ENCODE assay signal across 9 cellular contexts in genomic region chr18:54127759-54128378, GRCh38.
A peak's percentile ranks its signal among the peaks of the same experiment; 100 is the strongest.
DNase-seq lines count a peak whose midpoint lies in the region; ATAC-seq and TF ChIP-seq lines count a peak whose summit lies in the region.
"Had no signal": no experiment of that assay in that cellular context is flagged by ENCODE, and none has a peak within 500 bp of the region (broad histone marks: within the 10 kb centered on the region; RNA-seq: fewer than 3 reads in every experiment).

No MANE protein-coding gene starts in this region.

- TF ChIP-seq POLR2A in transverse colon (IDR thresholded peaks at IDR 0.05): no peak

- in situ Hi-C loops in transverse colon (cut with MboI; ENCODE audit: low pct_ligation_motif_present in 1 of 4, low pct_unique_long_range_greater_than_20kb in 1 of 4, low sequenced_read_pairs in 3 of 4): loop anchor here in 2 of 4 donors (10.0 kb wide), 1 partner anchor 433 kb away; no protein-coding TSS in a partner anchor

- H3K36me3 Mint-ChIP-seq in activated CD4-positive, alpha-beta memory T cell treated with anti-CD3 and anti-CD28 coated beads for 36 hours: no peaks in the 10 kb centered on the region
- H3K36me3 Mint-ChIP-seq: natural killer cell treated with Interleukin-12 subunit alpha and Interleukin-12 subunit beta and Interleukin-15 and Interleukin-18, amount 100 ng/mL, for 72 hours had no signal

- DNase-seq in BE2C: peak; percentile 30
- DNase-seq in NCI-H1694 (lab: John Stamatoyannopoulos, UW): peak; percentile 30
- peak; percentile 47 for DNase-seq in activated CD4-positive, alpha-beta memory T cell treated with anti-CD3 and anti-CD28 coated beads for 36 hours
- DNase-seq in iPS DF 4.7 (ENCODE audit: extremely low read depth, low spot score): peak; percentile 60
- DNase-seq in transverse colon: no peak
- no peak for DNase-seq in middle frontal gyrus (ENCODE audit: extremely low spot score, low spot score)

- H3K27ac Mint-ChIP-seq in activated CD4-positive, alpha-beta memory T cell treated with anti-CD3 and anti-CD28 coated beads for 36 hours: no peak overlapping the region

- POLR2A ChIA-PET in activated CD4-positive, alpha-beta memory T cell treated with anti-CD3 and anti-CD28 coated beads for 36 hours (lab: Charles Lee): interaction anchor here (1.0 kb wide), 1 partner anchor 20 kb away, joined by 3 read pairs; no protein-coding TSS in a partner anchor

- H3K27ac ChIP-seq in transverse colon: no peak overlapping the region

- CTCF ChIA-PET in activated CD4-positive, alpha-beta memory T cell treated with anti-CD3 and anti-CD28 coated beads for 36 hours (lab: Charles Lee): interaction anchor here (0.7 to 3.2 kb wide), 6 partner anchors 8 to 558 kb away, joined by 3 to 38 read pairs (median 5); no protein-coding TSS in a partner anchor

- TF ChIP-seq CTCF in BE2C (IDR thresholded peaks at IDR 0.05; ENCODE audit: low read depth, low read length) (peak; percentile 58), transverse colon (IDR thresholded peaks at IDR 0.05) (peak in 3 of 5 experiments; percentile 22 to 32 (median 31))

- H3K27me3 ChIP-seq in BE2C: no peaks in the 10 kb centered on the region
- H3K27me3 ChIP-seq in transverse colon: no peaks in the 10 kb centered on the region

- intact Hi-C loops in activated CD4-positive, alpha-beta memory T cell treated with anti-CD3 and anti-CD28 coated beads for 36 hours (cut with micrococcal nuclease): no loop called here
- intact Hi-C loops in transverse colon (cut with DNase I; ENCODE audit: low total_unique reads): no loop called here

- H3K4me3 Mint-ChIP-seq in activated CD4-positive, alpha-beta memory T cell treated with anti-CD3 and anti-CD28 coated beads for 36 hours: no peak overlapping the region
- H3K4me3 Mint-ChIP-seq: natural killer cell treated with Interleukin-12 subunit alpha and Interleukin-12 subunit beta and Interleukin-15 and Interleukin-18, amount 100 ng/mL, for 72 hours had no signal

- H3K36me3 ChIP-seq in BE2C (no peaks in the 10 kb centered on the region), transverse colon (no peaks in the 10 kb centered on the region)

- ATAC-seq in GM18511 (IDR thresholded peaks at IDR 0.05; ENCODE audit: unreplicated experiment): peak; percentile 73
- peak; percentile 46 for ATAC-seq in HG02938 (IDR thresholded peaks at IDR 0.05; ENCODE audit: unreplicated experiment)

- H3K27me3 Mint-ChIP-seq in activated CD4-positive, alpha-beta memory T cell treated with anti-CD3 and anti-CD28 coated beads for 36 hours: no peaks in the 10 kb centered on the region
- H3K27me3 Mint-ChIP-seq: natural killer cell treated with Interleukin-12 subunit alpha and Interleukin-12 subunit beta and Interleukin-15 and Interleukin-18, amount 100 ng/mL, for 72 hours had no signal

- peaks cover 15% of the 10 kb centered on the region for H3K4me1 Mint-ChIP-seq in activated CD4-positive, alpha-beta memory T cell treated with anti-CD3 and anti-CD28 coated beads for 36 hours (ENCODE audit: low read depth)

- no peaks in the 10 kb centered on the region for H3K9me3 Mint-ChIP-seq in activated CD4-positive, alpha-beta memory T cell treated with anti-CD3 and anti-CD28 coated beads for 36 hours
- H3K9me3 Mint-ChIP-seq: natural killer cell treated with Interleukin-12 subunit alpha and Interleukin-12 subunit beta and Interleukin-15 and Interleukin-18, amount 100 ng/mL, for 72 hours had no signal

- H3K9me3 ChIP-seq in BE2C: no peaks in the 10 kb centered on the region
- no peaks in the 10 kb centered on the region for H3K9me3 ChIP-seq in transverse colon

- WGBS in transverse colon (ENCODE audit: low coverage in 1 of 2), 2 donors: 72 to 75% methylated on average over 8 to 9 of the region's 9 CpGs

- no peak for TF ChIP-seq EP300 in transverse colon (IDR thresholded peaks at IDR 0.05; ENCODE audit: low read depth)

- no peaks in the 10 kb centered on the region for H3K4me1 ChIP-seq in BE2C
- no peaks in the 10 kb centered on the region for H3K4me1 ChIP-seq in transverse colon

- H3K4me3 ChIP-seq in BE2C (ENCODE audit: low read depth, low read length) (no peak overlapping the region), transverse colon (no peak overlapping the region)

Comparison
In these comparisons a context has a peak if more than half of its experiments do, and no peak if none do; other contexts are left out.
1. DNase-seq: peak in BE2C (single experiment), NCI-H1694 (single experiment), activated CD4-positive, alpha-beta memory T cell treated with anti-CD3 and anti-CD28 coated beads for 36 hours (single experiment) and iPS DF 4.7 (single experiment); none in transverse colon (single experiment) and middle frontal gyrus (single experiment).